8 cellular contexts compared by ENCODE assay signal in genomic region chr11:113773092-113773415, GRCh38. TPM values are rescaled to one million over a fixed set of nuclear protein-coding genes. Genes with fewer than 3 reads are reported as not detected.
A peak's percentile ranks its signal among the peaks of the same experiment; 100 is the strongest.
DNase-seq lines count a peak whose midpoint lies in the region; ATAC-seq, FAIRE-seq and TF ChIP-seq lines count a peak whose summit lies in the region.

No MANE protein-coding gene starts in this region.

- ATAC-seq in GM19467 (IDR thresholded peaks at IDR 0.05; ENCODE audit: unreplicated experiment), result peak; percentile 2
- no peak for ATAC-seq in GM21723 (IDR thresholded peaks at IDR 0.05; ENCODE audit: unreplicated experiment)

- H3K4me3 ChIP-seq in AG04450 (ENCODE audit: low read depth, low read length), result peak overlapping the region; percentile 97

- peaks cover 21% of the 10 kb centered on the region for H3K4me1 Mint-ChIP-seq in nephron

- H3K27me3 Mint-ChIP-seq in nephron (ENCODE audit: low read depth), result peaks cover 22% of the 10 kb centered on the region

- FAIRE-seq in GM19239 (lab: Jason Lieb, UNC), result no peak

- POLR2A ChIA-PET in AG04450 (lab: Yijun Ruan, JAX) (no interaction called here), RWPE1 (lab: Yijun Ruan, JAX; ENCODE audit: low non-redundant PET) (no interaction called here)

- no peaks in the 10 kb centered on the region for H3K9me3 Mint-ChIP-seq in nephron

- no peaks in the 10 kb centered on the region; the same call in 1 of the 2 replicates for H3K9me3 ChIP-seq in AG04450 (ENCODE audit: control insufficient read depth, insufficient read depth, low read length)

- peak overlapping the region; percentile 97 to 100 (median 97) for H3K4me3 Mint-ChIP-seq in nephron

- H3K36me3 Mint-ChIP-seq in nephron (ENCODE audit: low read depth), result peaks cover 14% of the 10 kb centered on the region

- H3K27ac ChIP-seq in AG04450 (ENCODE audit: low read depth, low read length) (peak overlapping the region; percentile 63), RWPE1 (peak overlapping the region; percentile 74)

- no peak for DNase-seq in AG04450 (ENCODE audit: low read depth, low spot score)
- DNase-seq in RWPE1 (ENCODE audit: low spot score), result peak; percentile 33
- peak; percentile 65 to 70 for DNase-seq in erythroblast (lab: John Stamatoyannopoulos, UW)
- no peak for DNase-seq in GM19239 (ENCODE audit: insufficient read length, low spot score)
- DNase-seq in NCI-H226, result no peak

- CTCF ChIA-PET in AG04450 (lab: Charles Lee) (interaction anchor here (0.6 to 2.1 kb wide), 24 partner anchors 7 to 1492 kb away, joined by 3 to 14 read pairs (median 4); no protein-coding TSS in a partner anchor), RWPE1 (lab: Yijun Ruan, JAX) (interaction anchor here (0.7 to 1.6 kb wide), 3 partner anchors 24 to 1392 kb away, joined by 3 read pairs; no protein-coding TSS in a partner anchor)

- no peak for TF ChIP-seq POLR2A in erythroblast (IDR thresholded peaks at IDR 0.05; ENCODE audit: low read length)

- peak overlapping the region; percentile 91 to 99 (median 98) for H3K27ac Mint-ChIP-seq in nephron

- no peak for TF ChIP-seq CTCF in AG04450 (IDR thresholded peaks at IDR 0.05; ENCODE audit: low read depth, low read length)
- no peak for TF ChIP-seq CTCF in RWPE1 (conservative IDR thresholded peaks at IDR 0.05; ENCODE audit: low read depth)
- no peak for TF ChIP-seq CTCF in nephron (IDR thresholded peaks at IDR 0.05; ENCODE audit: unreplicated experiment in 3 of 3)

- peaks cover 7% of the 10 kb centered on the region for H3K27me3 ChIP-seq in AG04450 (ENCODE audit: control insufficient read depth, insufficient read depth, low read length)

RNA-seq across cellular contexts. Expression of gene ZW10, which starts 0.4 kb away (rescaled TPM):
- 12.5 and 14.9 TPM in 2 replicates for polyA plus RNA-seq in AG04450 (2011; rRNA removed)
- 9.1 and 17.1 TPM in 2 replicates for polyA minus RNA-seq in AG04450 (2011; rRNA and poly(A)+ RNA removed)

RNA-seq across cellular contexts. Expression of gene CLDN25, which starts 6.5 kb away (rescaled TPM):
- polyA plus RNA-seq in AG04450 (2011; rRNA removed), result not detected in 2 replicates
- not detected in 2 replicates for polyA minus RNA-seq in AG04450 (2011; rRNA and poly(A)+ RNA removed)

Comparison
In these comparisons a context has a peak if more than half of its experiments do, and no peak if none do; other contexts are left out.
1. DNase-seq: peak in RWPE1 (single experiment) and erythroblast (2 of 2); none in AG04450 (single experiment), GM19239 (single experiment) and NCI-H226 (single experiment).